In genomic region chr2:8581601-8582041, GRCh38 we compare ENCODE assay signal across 15 cellular contexts.
DNase-seq lines count a peak whose midpoint lies in the region; ATAC-seq and TF ChIP-seq lines count a peak whose summit lies in the region.
"Had no signal": no experiment of that assay in that cellular context is flagged by ENCODE, and none has a peak within 500 bp of the region (broad histone marks: within the 10 kb centered on the region; RNA-seq: fewer than 3 reads in every experiment).

No MANE protein-coding gene starts in this region.

- H3K9ac ChIP-seq in OCI-LY3 (ENCODE audit: low read length), result no peak overlapping the region

- intact Hi-C loops in right cardiac atrium (cut with DNase I), result loop anchor here in 1 of 4 donors (5.0 kb wide), 1 partner anchor 96 kb away; no protein-coding TSS in a partner anchor
- intact Hi-C loops in spleen (cut with DNase I; ENCODE audit: low total_unique reads), result no loop called here
- intact Hi-C loops in PC-9 (cut with micrococcal nuclease; ENCODE audit: unreplicated experiment), result no loop called here

- no peaks in the 10 kb centered on the region for H3K9me2 ChIP-seq in PC-9 (ENCODE audit: insufficient read depth)

- H4K20me1 ChIP-seq in OCI-LY3 (ENCODE audit: insufficient read depth, low read length) (no peaks in the 10 kb centered on the region), PC-9 (ENCODE audit: insufficient read depth) (no peaks in the 10 kb centered on the region; the same call in none of the 2 replicates)

- peak; percentile 84 for DNase-seq in CMK (ENCODE audit: low read depth)
- DNase-seq in right cardiac atrium, result no peak
- peak; percentile 68 for DNase-seq in spleen
- no peak for DNase-seq in NCI-H345 treated with DMSO at 0.1 percent for 48 hours (lab: John Stamatoyannopoulos, UW; ENCODE audit: unreplicated experiment)
- DNase-seq in PC-9, result no peak
- DNase-seq: activated CD4-positive, alpha-beta T cell treated with anti-CD3 and anti-CD28 coated beads, Interleukin-2, amount 10 ng/mL, durations not matched to agents 24 days and 14 days; body of pancreas; NCI-H1048; SIG-M5; sigmoid colon had no signal

- no TSS peak for BruUV-seq in PC-9 (replicated peaks; lab: Mats Ljungman, UMichigan)

- H3F3A ChIP-seq in PC-9 (ENCODE audit: insufficient read depth, low read depth), result no peaks in the 10 kb centered on the region

- H3K4me3 ChIP-seq in OCI-LY3 (ENCODE audit: low read length) (no peak overlapping the region), right cardiac atrium (ENCODE audit: low read length) (no peak overlapping the region), spleen (no peak overlapping the region), PC-9 (no peak overlapping the region)
- H3K4me3 ChIP-seq: body of pancreas, ovary, sigmoid colon, thoracic aorta had no signal

- H3K27ac ChIP-seq in OCI-LY3 (ENCODE audit: low read length) (peak overlapping the region; percentile 70; the same call in 1 of the 2 replicates), right cardiac atrium (ENCODE audit: low read length) (peak overlapping the region; percentile 33), spleen (peak overlapping the region in 2 of 8 donors; percentile 22 to 86), PC-9 (no peak overlapping the region)
- H3K27ac ChIP-seq: ovary, thoracic aorta had no signal

- ATAC-seq in right cardiac atrium (peak; percentile 10 to 27), HG02981 (IDR thresholded peaks at IDR 0.05; ENCODE audit: unreplicated experiment) (no peak)
- ATAC-seq: activated T-helper 17 cell treated with anti-CD3 and anti-CD28 coated beads, Interleukin-2, amount 50 U/mL, for 72 hours; body of pancreas had no signal

- 0 out of 2 replicates have a peak, but pooled peaks cover 2% of the 10 kb centered on the region for H3K79me2 ChIP-seq in OCI-LY3 (ENCODE audit: low read length)
- H3K79me2 ChIP-seq in PC-9 (ENCODE audit: low read depth), result no peaks in the 10 kb centered on the region

- POLR2A ChIA-PET in PC-9 (lab: Charles Lee; ENCODE audit: unreplicated experiment), result no interaction called here

- no peak for TF ChIP-seq POLR2A in spleen (IDR thresholded peaks at IDR 0.05)

- 79% methylated on average over 6 of the region's 6 CpGs for WGBS in right cardiac atrium
- 79 to 86% (median 81%) methylated on average over 4 to 6 of the region's 6 CpGs for WGBS in spleen, 5 donors

- peak overlapping the region; percentile 85; the same call in 1 of the 2 replicates for H3K4me2 ChIP-seq in OCI-LY3 (ENCODE audit: low read length)
- no peak overlapping the region for H3K4me2 ChIP-seq in PC-9

- H2AFZ ChIP-seq in OCI-LY3 (ENCODE audit: low read depth, low read length), result no peak overlapping the region
- H2AFZ ChIP-seq in PC-9, result no peak overlapping the region

- TF ChIP-seq CTCF in OCI-LY3 (IDR thresholded peaks at IDR 0.05; ENCODE audit: low read depth, low read length), result no peak
- TF ChIP-seq CTCF in spleen (IDR thresholded peaks at IDR 0.05 in 8 of 11, conservative IDR thresholded peaks at IDR 0.05 in 3 of 11), result no peak
- no peak for TF ChIP-seq CTCF in PC-9 (conservative IDR thresholded peaks at IDR 0.05)

- CTCF ChIA-PET in PC-9 (lab: Charles Lee), result no interaction called here

- H3K9me3 ChIP-seq in OCI-LY3 (ENCODE audit: insufficient read depth, low read length), result no peaks in the 10 kb centered on the region
- no peaks in the 10 kb centered on the region for H3K9me3 ChIP-seq in right cardiac atrium (ENCODE audit: control insufficient read depth, low read length)
- H3K9me3 ChIP-seq in spleen, result no peaks in the 10 kb centered on the region
- no peaks in the 10 kb centered on the region for H3K9me3 ChIP-seq in PC-9 (ENCODE audit: insufficient read depth, low read depth)
- H3K9me3 ChIP-seq: body of pancreas, ovary, sigmoid colon, thoracic aorta had no signal

- H3K36me3 ChIP-seq in OCI-LY3 (replicated peaks; ENCODE audit: low read depth, low read length), result peaks cover 3% of the 10 kb centered on the region
- H3K36me3 ChIP-seq in spleen, result no peaks in the 10 kb centered on the region
- no peaks in the 10 kb centered on the region for H3K36me3 ChIP-seq in PC-9 (ENCODE audit: low read depth)
- H3K36me3 ChIP-seq: ovary, sigmoid colon, thoracic aorta had no signal

- H3K27me3 ChIP-seq in OCI-LY3 (ENCODE audit: low read depth, low read length), result no peaks in the 10 kb centered on the region
- H3K27me3 ChIP-seq in right cardiac atrium (ENCODE audit: control insufficient read depth, insufficient read depth), result no peaks in the 10 kb centered on the region
- peaks cover 0 to 5% (median 0%) of the 10 kb centered on the region in 7 donors for H3K27me3 ChIP-seq in spleen (replicated peaks in 1 of 7)
- peaks cover 96% of the 10 kb centered on the region for H3K27me3 ChIP-seq in PC-9 (ENCODE audit: insufficient read depth, low read depth)
- H3K27me3 ChIP-seq: body of pancreas, ovary, sigmoid colon had no signal

- H3K4me1 ChIP-seq in OCI-LY3 (ENCODE audit: low read length) (peaks cover 93% of the 10 kb centered on the region), right cardiac atrium (ENCODE audit: control insufficient read depth, insufficient read depth, low read length) (peaks cover 15% of the 10 kb centered on the region), spleen (peaks cover 21 to 95% (median 53%) of the 10 kb centered on the region in 6 donors), PC-9 (replicated peaks; ENCODE audit: insufficient read depth) (no peaks in the 10 kb centered on the region)

Comparison
In these comparisons a context has a peak if more than half of its experiments do, and no peak if none do; other contexts are left out.
1. DNase-seq: peak in CMK (single experiment) and spleen (single experiment); none in right cardiac atrium (0 of 3), NCI-H345 treated with DMSO at 0.1 percent for 48 hours (single experiment) and PC-9 (0 of 2).